ENCODE assay signal across 7 cellular contexts in the genomic region with DNA sequence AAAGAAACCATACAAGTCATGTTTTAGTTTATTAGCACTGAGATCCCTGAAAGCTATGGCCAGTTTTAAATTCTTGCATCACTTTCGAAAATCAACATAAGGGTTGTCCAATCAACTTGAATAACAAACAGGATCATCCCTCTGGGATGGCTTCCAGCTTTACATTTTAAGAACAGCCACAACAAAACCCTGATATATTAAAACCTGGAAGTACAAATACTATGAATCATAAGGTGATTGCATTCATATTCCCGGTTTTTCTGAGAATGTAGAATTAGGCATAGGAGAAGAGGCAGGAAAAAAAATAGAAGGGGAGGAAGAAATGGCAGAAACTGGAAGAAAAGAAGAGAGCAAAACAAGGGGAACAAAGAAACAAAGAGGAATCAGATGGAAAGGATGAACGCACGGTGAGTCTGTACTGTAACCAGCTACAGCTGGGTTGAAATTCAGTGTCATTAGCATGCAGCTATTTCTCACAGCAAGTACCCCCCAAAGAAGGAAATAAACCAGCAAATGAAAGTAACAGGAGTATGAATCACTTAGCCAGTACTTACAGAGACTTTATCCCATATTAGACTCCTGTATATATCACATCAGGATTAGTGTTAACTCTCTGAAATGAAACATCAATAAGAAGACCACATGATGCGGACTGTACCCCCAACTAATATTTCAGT.
DNase-seq lines count a peak whose midpoint lies in the region; ATAC-seq and TF ChIP-seq lines count a peak whose summit lies in the region.

No MANE protein-coding gene starts in this region.

- DNase-seq in M059J (ENCODE audit: low read depth) = peak; percentile 69
- peak; percentile 69 for DNase-seq in dedifferentiated amniotic fluid mesenchymal stem cell (ENCODE audit: extremely low spot score)
- DNase-seq in caudate nucleus (lab: John Stamatoyannopoulos, UW) = no peak
- no peak for DNase-seq in CD4-positive, alpha-beta T cell
- no peak for DNase-seq in mesothelial cell of epicardium (ENCODE audit: low spot score in 2 of 2, unreplicated experiment in 2 of 2)

- no peak overlapping the region for H3K27ac ChIP-seq in caudate nucleus (ENCODE audit: low read depth, low read length)
- no peak overlapping the region for H3K27ac ChIP-seq in CD4-positive, alpha-beta T cell (ENCODE audit: low read depth, low read length)

- no peak overlapping the region for H3K9ac ChIP-seq in skeletal muscle satellite cell (ENCODE audit: low read depth, low read length)

- no peak for TF ChIP-seq CTCF in CD4-positive, alpha-beta T cell (IDR thresholded peaks at IDR 0.05)
- TF ChIP-seq CTCF in mesothelial cell of epicardium (IDR thresholded peaks at IDR 0.05; ENCODE audit: unreplicated experiment) = no peak

- POLR2A ChIA-PET in CD4-positive, alpha-beta T cell (lab: Charles Lee) = interaction anchor here (3.1 kb wide), 1 partner anchor 11 kb away, joined by 12 read pairs; no protein-coding TSS in a partner anchor

- H3K4me3 Mint-ChIP-seq in CD4-positive, alpha-beta T cell = no peak overlapping the region
- H3K4me3 Mint-ChIP-seq in mesothelial cell of epicardium = no peak overlapping the region

- H3K36me3 ChIP-seq in skeletal muscle satellite cell (ENCODE audit: insufficient read depth, low read length) = no peaks in the 10 kb centered on the region

- no peaks in the 10 kb centered on the region for H3K27me3 Mint-ChIP-seq in CD4-positive, alpha-beta T cell
- no peaks in the 10 kb centered on the region for H3K27me3 Mint-ChIP-seq in mesothelial cell of epicardium (ENCODE audit: low read depth)

- H3K4me3 ChIP-seq in skeletal muscle satellite cell (ENCODE audit: low read length) = no peak overlapping the region

- H3K27me3 ChIP-seq in skeletal muscle satellite cell (ENCODE audit: control insufficient read depth, insufficient read depth, low read length) = no peaks in the 10 kb centered on the region
- no peaks in the 10 kb centered on the region for H3K27me3 ChIP-seq in CD4-positive, alpha-beta T cell (ENCODE audit: control insufficient read depth, insufficient read depth, low read length)

- H3K4me1 Mint-ChIP-seq in CD4-positive, alpha-beta T cell (ENCODE audit: low read depth) = peaks cover 35% of the 10 kb centered on the region
- H3K4me1 Mint-ChIP-seq in mesothelial cell of epicardium = peaks cover 12% of the 10 kb centered on the region

- no peaks in the 10 kb centered on the region for H3K9me3 ChIP-seq in skeletal muscle satellite cell (replicated peaks; ENCODE audit: low read length)
- H3K9me3 ChIP-seq in CD4-positive, alpha-beta T cell (ENCODE audit: control insufficient read depth, low read length) = no peaks in the 10 kb centered on the region

- ATAC-seq in GM18498 (IDR thresholded peaks at IDR 0.05; ENCODE audit: unreplicated experiment) = peak; percentile 75
- no peak for ATAC-seq in CD4-positive, alpha-beta T cell (ENCODE audit: poor library complexity)

- no peak overlapping the region for H3K27ac Mint-ChIP-seq in CD4-positive, alpha-beta T cell
- no peak overlapping the region for H3K27ac Mint-ChIP-seq in mesothelial cell of epicardium

- CTCF ChIA-PET in CD4-positive, alpha-beta T cell (lab: Charles Lee) = interaction anchor here (1.2 kb wide), 2 partner anchors 21 to 29 kb away, joined by 3 read pairs; no protein-coding TSS in a partner anchor

- intact Hi-C loops in CD4-positive, alpha-beta T cell (cut with DNase I, micrococcal nuclease) = no loop called here

- H3K9me3 Mint-ChIP-seq in CD4-positive, alpha-beta T cell = peaks cover 3% of the 10 kb centered on the region
- H3K9me3 Mint-ChIP-seq in mesothelial cell of epicardium = no peaks in the 10 kb centered on the region

- no peaks in the 10 kb centered on the region for H3K36me3 Mint-ChIP-seq in CD4-positive, alpha-beta T cell (ENCODE audit: low read depth)
- no peaks in the 10 kb centered on the region for H3K36me3 Mint-ChIP-seq in mesothelial cell of epicardium

- peak overlapping the region; percentile 68 for H3K4me2 ChIP-seq in skeletal muscle satellite cell (ENCODE audit: low read length)

- peaks cover 26% of the 10 kb centered on the region for H3K4me1 ChIP-seq in skeletal muscle satellite cell (ENCODE audit: control insufficient read depth, insufficient read depth, low read length)

Comparison
In these comparisons a context has a peak if more than half of its experiments do, and no peak if none do; other contexts are left out.
1. DNase-seq: peak in M059J (single experiment) and dedifferentiated amniotic fluid mesenchymal stem cell (single experiment); none in caudate nucleus (0 of 61), CD4-positive, alpha-beta T cell (0 of 10) and mesothelial cell of epicardium (0 of 2).